In genomic region chr5:169944922-169945675, GRCh38 we compare ENCODE assay signal across 12 cellular contexts. TPM values are rescaled to one million over a fixed set of nuclear protein-coding genes. Genes with fewer than 3 reads are reported as not detected.
DNase-seq lines count a peak whose midpoint lies in the region; TF ChIP-seq lines count a peak whose summit lies in the region.
"Had no signal": no experiment of that assay in that cellular context is flagged by ENCODE, and none has a peak within 500 bp of the region (broad histone marks: within the 10 kb centered on the region; RNA-seq: fewer than 3 reads in every experiment).

No MANE protein-coding gene starts in this region.

- no peaks in the 10 kb centered on the region for H3K27me3 ChIP-seq in GM23248 (replicated peaks; ENCODE audit: insufficient read depth)
- H3K27me3 ChIP-seq in suprapubic skin: no peaks in the 10 kb centered on the region
- H3K27me3 ChIP-seq: Peyer's patch had no signal

- TF ChIP-seq POLR2A in suprapubic skin (IDR thresholded peaks at IDR 0.05): no peak

- peak overlapping the region; percentile 31 for H3K4me3 ChIP-seq in GM23248
- H3K4me3 ChIP-seq in suprapubic skin: no peak overlapping the region
- H3K4me3 ChIP-seq: Peyer's patch had no signal

- H3K9me3 ChIP-seq in GM23248 (ENCODE audit: low read depth) (no peaks in the 10 kb centered on the region), suprapubic skin (no peaks in the 10 kb centered on the region)
- H3K9me3 ChIP-seq: Peyer's patch had no signal

- H3K27ac ChIP-seq in GM23248 (peak overlapping the region; percentile 91), suprapubic skin (no peak overlapping the region)
- H3K27ac ChIP-seq: Peyer's patch had no signal

- no peaks in the 10 kb centered on the region for H3K9me3 Mint-ChIP-seq in activated naive CD8-positive, alpha-beta T cell treated with anti-CD3 and anti-CD28 coated beads for 36 hours
- no peaks in the 10 kb centered on the region for H3K9me3 Mint-ChIP-seq in mesothelial cell of epicardium

- peak overlapping the region; percentile 77 for H3K9ac ChIP-seq in GM23248

- peaks cover 12% of the 10 kb centered on the region for H3K4me1 Mint-ChIP-seq in activated naive CD8-positive, alpha-beta T cell treated with anti-CD3 and anti-CD28 coated beads for 36 hours
- H3K4me1 Mint-ChIP-seq in mesothelial cell of epicardium: peaks cover 12% of the 10 kb centered on the region

- H4K20me1 ChIP-seq in GM23248 (ENCODE audit: insufficient read depth): no peaks in the 10 kb centered on the region

- TF ChIP-seq CTCF in GM13976 (IDR thresholded peaks at IDR 0.05; ENCODE audit: borderline replicate concordance, control extremely low read depth, extremely low read depth, insufficient read depth, missing control alignments): no peak
- TF ChIP-seq CTCF in mesothelial cell of epicardium (IDR thresholded peaks at IDR 0.05; ENCODE audit: unreplicated experiment): no peak
- no peak for TF ChIP-seq CTCF in suprapubic skin (IDR thresholded peaks at IDR 0.05)

- peaks cover 51% of the 10 kb centered on the region for H3K4me1 ChIP-seq in GM23248 (ENCODE audit: insufficient read depth)
- H3K4me1 ChIP-seq in suprapubic skin: peaks cover 11% of the 10 kb centered on the region
- H3K4me1 ChIP-seq: Peyer's patch had no signal

- peak overlapping the region; percentile 39 for H2AFZ ChIP-seq in GM23248

- 42 to 44% methylated on average over 8 of the region's 8 CpGs for WGBS in GM23248 (ENCODE audit: low coverage in 1 of 2, low lambda C conversion rate in 2 of 2, missing lambda C conversion rate in 2 of 2), 2 experiments
- WGBS in suprapubic skin: 60% methylated on average over 8 of the region's 8 CpGs

- TF ChIP-seq EP300 in suprapubic skin (IDR thresholded peaks at IDR 0.05): no peak

- no peaks in the 10 kb centered on the region for H3K27me3 Mint-ChIP-seq in activated naive CD8-positive, alpha-beta T cell treated with anti-CD3 and anti-CD28 coated beads for 36 hours
- H3K27me3 Mint-ChIP-seq in mesothelial cell of epicardium (ENCODE audit: low read depth): peaks cover 18% of the 10 kb centered on the region

- H3K9me2 ChIP-seq in GM23248 (ENCODE audit: insufficient read depth): no peaks in the 10 kb centered on the region

- DNase-seq in GM13976 (ENCODE audit: low spot score) (peak; percentile 29), GM23248 (peak; percentile 58), mesothelial cell of epicardium (ENCODE audit: low spot score in 2 of 2, unreplicated experiment in 2 of 2) (no peak), HCEC 1CT (no peak), globus pallidus (ENCODE audit: low spot score) (no peak), suprapubic skin (ENCODE audit: low spot score in 2 of 2) (no peak), SHP77 (lab: John Stamatoyannopoulos, UW) (no peak)
- no peak for DNase-seq in activated naive CD8-positive, alpha-beta T cell treated with anti-CD3 and anti-CD28 coated beads for 36 hours
- DNase-seq: activated CD4-positive, CD25-positive, alpha-beta regulatory T cell treated with anti-CD3 and anti-CD28 coated beads, Interleukin-2, amount 50 U/mL, for 72 hours; foreskin melanocyte; NCI-H1417 treated with DMSO at 0.1 percent for 48 hours; Peyer's patch had no signal

- H3K36me3 ChIP-seq in GM23248 (ENCODE audit: low read depth) (no peaks in the 10 kb centered on the region), suprapubic skin (no peaks in the 10 kb centered on the region)
- H3K36me3 ChIP-seq: Peyer's patch had no signal

- H3K27ac Mint-ChIP-seq in activated naive CD8-positive, alpha-beta T cell treated with anti-CD3 and anti-CD28 coated beads for 36 hours: peak overlapping the region; percentile 14
- H3K27ac Mint-ChIP-seq in mesothelial cell of epicardium: peak overlapping the region; percentile 68

- no peak overlapping the region for H3K4me3 Mint-ChIP-seq in activated naive CD8-positive, alpha-beta T cell treated with anti-CD3 and anti-CD28 coated beads for 36 hours
- no peak overlapping the region for H3K4me3 Mint-ChIP-seq in mesothelial cell of epicardium

- peaks cover 61% of the 10 kb centered on the region for H3F3A ChIP-seq in GM23248 (ENCODE audit: insufficient read depth)

- peak overlapping the region; percentile 58 for H3K4me2 ChIP-seq in GM23248 (ENCODE audit: unreplicated experiment)

- H3K79me2 ChIP-seq in GM23248 (ENCODE audit: insufficient read depth): peaks cover 85% of the 10 kb centered on the region

- in situ Hi-C loops in GM13976 (cut with MboI; ENCODE audit: low sequenced_read_pairs, unreplicated experiment): no loop called here
- in situ Hi-C loops in GM23248 (cut with MboI): no loop called here

- peaks cover 28% of the 10 kb centered on the region for H3K36me3 Mint-ChIP-seq in activated naive CD8-positive, alpha-beta T cell treated with anti-CD3 and anti-CD28 coated beads for 36 hours
- H3K36me3 Mint-ChIP-seq in mesothelial cell of epicardium: no peaks in the 10 kb centered on the region

RNA-seq across cellular contexts. Expression of gene INSYN2B, which starts 35.2 kb away (rescaled TPM):
- total RNA-seq in GM23248 (2014; rRNA removed; shearing (Covaris generic)): 43.2 and 50.7 TPM in 2 replicates
- polyA plus RNA-seq in GM23248 (2016; fragmentation: Nextera tagmentation; extraction: Ambion mirVana): 10.1 and 10.6 TPM in 2 replicates
- not detected for total RNA-seq in activated naive CD8-positive, alpha-beta T cell treated with anti-CD3 and anti-CD28 coated beads for 36 hours
- total RNA-seq in mesothelial cell of epicardium (0.49 to 0.61 TPM (median 0.56 TPM) in 3 replicates), suprapubic skin (under 1 TPM; 0.47 to 0.68 (median 0.55) TPM)

Comparison
In these comparisons a context has a peak if more than half of its experiments do, and no peak if none do; other contexts are left out.
1. DNase-seq: peak in GM13976 (single experiment) and GM23248 (single experiment); none in activated naive CD8-positive, alpha-beta T cell treated with anti-CD3 and anti-CD28 coated beads for 36 hours (single experiment), mesothelial cell of epicardium (0 of 2), HCEC 1CT (single experiment), globus pallidus (single experiment), suprapubic skin (0 of 2) and SHP77 (0 of 2).
2. RNA of gene INSYN2B, which starts 35.2 kb away (total RNA-seq): 43.2 to 50.7 TPM in GM23248; 0.47 to 0.68 TPM in suprapubic skin, 0.49 to 0.61 TPM in mesothelial cell of epicardium and not detected in activated naive CD8-positive, alpha-beta T cell treated with anti-CD3 and anti-CD28 coated beads for 36 hours; every median in the first group is over 10 times any median in the second.